In the genomic region with DNA sequence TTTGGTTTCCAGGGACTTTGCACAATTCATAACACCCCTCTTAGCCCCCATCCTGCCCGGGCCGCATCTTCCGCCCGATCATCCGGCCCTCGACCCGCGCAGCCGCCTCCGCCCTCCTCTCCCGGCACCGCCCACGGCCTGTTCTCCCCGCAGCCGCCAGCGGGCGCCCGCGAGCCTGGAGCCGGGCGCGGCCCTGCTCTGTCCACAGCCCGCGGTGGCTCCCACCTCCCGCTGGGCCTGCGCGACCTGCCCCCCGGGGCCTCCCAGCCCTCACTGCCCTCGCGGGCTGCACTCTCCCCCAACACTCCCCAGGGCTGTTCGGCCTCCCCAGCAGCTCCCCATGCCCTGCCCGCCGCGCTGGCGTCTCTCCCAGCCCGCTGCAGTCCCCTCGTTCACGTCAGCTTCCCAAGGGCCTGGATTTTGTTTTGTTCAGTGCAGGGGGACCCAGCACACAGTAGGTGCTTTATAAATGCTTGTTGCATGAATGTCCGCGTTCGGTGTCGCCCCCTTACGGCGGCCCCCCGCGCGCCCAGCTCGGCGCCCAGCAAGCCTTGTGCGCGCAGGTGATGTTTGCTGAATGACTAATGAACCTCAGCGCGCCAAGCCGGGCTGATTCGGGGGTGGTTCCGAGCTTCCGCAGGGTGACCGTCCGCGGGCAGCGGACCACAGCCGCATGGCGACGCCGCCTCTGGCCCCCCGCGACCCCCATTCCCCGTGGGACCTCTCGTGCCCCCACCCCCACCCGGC, we compare ENCODE assay signal across 1 cellular context.
TF ChIP-seq lines count a peak whose summit lies in the region.

No MANE protein-coding gene starts in this region.

TF ChIP-seq in HepG2, 621 proteins besides CTCF, POLR2A, EP300 and RAD21 (continued from another document and continues in another):
- TF ChIP-seq, protein P1, sequence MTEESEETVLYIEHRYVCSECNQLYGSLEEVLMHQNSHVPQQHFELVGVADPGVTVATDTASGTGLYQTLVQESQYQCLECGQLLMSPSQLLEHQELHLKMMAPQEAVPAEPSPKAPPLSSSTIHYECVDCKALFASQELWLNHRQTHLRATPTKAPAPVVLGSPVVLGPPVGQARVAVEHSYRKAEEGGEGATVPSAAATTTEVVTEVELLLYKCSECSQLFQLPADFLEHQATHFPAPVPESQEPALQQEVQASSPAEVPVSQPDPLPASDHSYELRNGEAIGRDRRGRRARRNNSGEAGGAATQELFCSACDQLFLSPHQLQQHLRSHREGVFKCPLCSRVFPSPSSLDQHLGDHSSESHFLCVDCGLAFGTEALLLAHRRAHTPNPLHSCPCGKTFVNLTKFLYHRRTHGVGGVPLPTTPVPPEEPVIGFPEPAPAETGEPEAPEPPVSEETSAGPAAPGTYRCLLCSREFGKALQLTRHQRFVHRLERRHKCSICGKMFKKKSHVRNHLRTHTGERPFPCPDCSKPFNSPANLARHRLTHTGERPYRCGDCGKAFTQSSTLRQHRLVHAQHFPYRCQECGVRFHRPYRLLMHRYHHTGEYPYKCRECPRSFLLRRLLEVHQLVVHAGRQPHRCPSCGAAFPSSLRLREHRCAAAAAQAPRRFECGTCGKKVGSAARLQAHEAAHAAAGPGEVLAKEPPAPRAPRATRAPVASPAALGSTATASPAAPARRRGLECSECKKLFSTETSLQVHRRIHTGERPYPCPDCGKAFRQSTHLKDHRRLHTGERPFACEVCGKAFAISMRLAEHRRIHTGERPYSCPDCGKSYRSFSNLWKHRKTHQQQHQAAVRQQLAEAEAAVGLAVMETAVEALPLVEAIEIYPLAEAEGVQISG (CRISPR knock-in tag; IDR thresholded peaks at IDR 0.05) = peak; percentile 58
- peak; percentile 49; the same call in 1 of the 2 replicates for TF ChIP-seq ZMYM4 (CRISPR knock-in tag; IDR thresholded peaks at IDR 0.05)
- no peak for TF ChIP-seq ZNF251 (CRISPR knock-in tag; IDR thresholded peaks at IDR 0.05)
- TF ChIP-seq, protein P2, sequence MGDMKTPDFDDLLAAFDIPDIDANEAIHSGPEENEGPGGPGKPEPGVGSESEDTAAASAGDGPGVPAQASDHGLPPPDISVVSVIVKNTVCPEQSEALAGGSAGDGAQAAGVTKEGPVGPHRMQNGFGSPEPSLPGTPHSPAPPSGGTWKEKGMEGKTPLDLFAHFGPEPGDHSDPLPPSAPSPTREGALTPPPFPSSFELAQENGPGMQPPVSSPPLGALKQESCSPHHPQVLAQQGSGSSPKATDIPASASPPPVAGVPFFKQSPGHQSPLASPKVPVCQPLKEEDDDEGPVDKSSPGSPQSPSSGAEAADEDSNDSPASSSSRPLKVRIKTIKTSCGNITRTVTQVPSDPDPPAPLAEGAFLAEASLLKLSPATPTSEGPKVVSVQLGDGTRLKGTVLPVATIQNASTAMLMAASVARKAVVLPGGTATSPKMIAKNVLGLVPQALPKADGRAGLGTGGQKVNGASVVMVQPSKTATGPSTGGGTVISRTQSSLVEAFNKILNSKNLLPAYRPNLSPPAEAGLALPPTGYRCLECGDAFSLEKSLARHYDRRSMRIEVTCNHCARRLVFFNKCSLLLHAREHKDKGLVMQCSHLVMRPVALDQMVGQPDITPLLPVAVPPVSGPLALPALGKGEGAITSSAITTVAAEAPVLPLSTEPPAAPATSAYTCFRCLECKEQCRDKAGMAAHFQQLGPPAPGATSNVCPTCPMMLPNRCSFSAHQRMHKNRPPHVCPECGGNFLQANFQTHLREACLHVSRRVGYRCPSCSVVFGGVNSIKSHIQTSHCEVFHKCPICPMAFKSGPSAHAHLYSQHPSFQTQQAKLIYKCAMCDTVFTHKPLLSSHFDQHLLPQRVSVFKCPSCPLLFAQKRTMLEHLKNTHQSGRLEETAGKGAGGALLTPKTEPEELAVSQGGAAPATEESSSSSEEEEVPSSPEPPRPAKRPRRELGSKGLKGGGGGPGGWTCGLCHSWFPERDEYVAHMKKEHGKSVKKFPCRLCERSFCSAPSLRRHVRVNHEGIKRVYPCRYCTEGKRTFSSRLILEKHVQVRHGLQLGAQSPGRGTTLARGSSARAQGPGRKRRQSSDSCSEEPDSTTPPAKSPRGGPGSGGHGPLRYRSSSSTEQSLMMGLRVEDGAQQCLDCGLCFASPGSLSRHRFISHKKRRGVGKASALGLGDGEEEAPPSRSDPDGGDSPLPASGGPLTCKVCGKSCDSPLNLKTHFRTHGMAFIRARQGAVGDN (CRISPR knock-in tag; IDR thresholded peaks at IDR 0.05) = peak; percentile 85
- no peak; the same call in 1 of the 2 replicates for TF ChIP-seq PHF8 (CRISPR knock-in tag; IDR thresholded peaks at IDR 0.05)
- no peak for TF ChIP-seq NKX3-1 (CRISPR knock-in tag; IDR thresholded peaks at IDR 0.05)
- no peak for TF ChIP-seq KLF11 (CRISPR knock-in tag; IDR thresholded peaks at IDR 0.05)
- peak; percentile 74 for TF ChIP-seq ZFY (CRISPR knock-in tag; IDR thresholded peaks at IDR 0.05)
- peak; percentile 99 for TF ChIP-seq ZKSCAN1 (IDR thresholded peaks at IDR 0.05; ENCODE audit: low read length)
- TF ChIP-seq ZSCAN20 (CRISPR knock-in tag; IDR thresholded peaks at IDR 0.05; ENCODE audit: borderline replicate concordance) = no peak
- TF ChIP-seq XBP1 (CRISPR knock-in tag; IDR thresholded peaks at IDR 0.05) = no peak
- TF ChIP-seq, protein P3, sequence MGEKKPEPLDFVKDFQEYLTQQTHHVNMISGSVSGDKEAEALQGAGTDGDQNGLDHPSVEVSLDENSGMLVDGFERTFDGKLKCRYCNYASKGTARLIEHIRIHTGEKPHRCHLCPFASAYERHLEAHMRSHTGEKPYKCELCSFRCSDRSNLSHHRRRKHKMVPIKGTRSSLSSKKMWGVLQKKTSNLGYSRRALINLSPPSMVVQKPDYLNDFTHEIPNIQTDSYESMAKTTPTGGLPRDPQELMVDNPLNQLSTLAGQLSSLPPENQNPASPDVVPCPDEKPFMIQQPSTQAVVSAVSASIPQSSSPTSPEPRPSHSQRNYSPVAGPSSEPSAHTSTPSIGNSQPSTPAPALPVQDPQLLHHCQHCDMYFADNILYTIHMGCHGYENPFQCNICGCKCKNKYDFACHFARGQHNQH (CRISPR knock-in tag; IDR thresholded peaks at IDR 0.05) = peak; percentile 20; the same call in 1 of the 2 replicates
- TF ChIP-seq, protein P4, sequence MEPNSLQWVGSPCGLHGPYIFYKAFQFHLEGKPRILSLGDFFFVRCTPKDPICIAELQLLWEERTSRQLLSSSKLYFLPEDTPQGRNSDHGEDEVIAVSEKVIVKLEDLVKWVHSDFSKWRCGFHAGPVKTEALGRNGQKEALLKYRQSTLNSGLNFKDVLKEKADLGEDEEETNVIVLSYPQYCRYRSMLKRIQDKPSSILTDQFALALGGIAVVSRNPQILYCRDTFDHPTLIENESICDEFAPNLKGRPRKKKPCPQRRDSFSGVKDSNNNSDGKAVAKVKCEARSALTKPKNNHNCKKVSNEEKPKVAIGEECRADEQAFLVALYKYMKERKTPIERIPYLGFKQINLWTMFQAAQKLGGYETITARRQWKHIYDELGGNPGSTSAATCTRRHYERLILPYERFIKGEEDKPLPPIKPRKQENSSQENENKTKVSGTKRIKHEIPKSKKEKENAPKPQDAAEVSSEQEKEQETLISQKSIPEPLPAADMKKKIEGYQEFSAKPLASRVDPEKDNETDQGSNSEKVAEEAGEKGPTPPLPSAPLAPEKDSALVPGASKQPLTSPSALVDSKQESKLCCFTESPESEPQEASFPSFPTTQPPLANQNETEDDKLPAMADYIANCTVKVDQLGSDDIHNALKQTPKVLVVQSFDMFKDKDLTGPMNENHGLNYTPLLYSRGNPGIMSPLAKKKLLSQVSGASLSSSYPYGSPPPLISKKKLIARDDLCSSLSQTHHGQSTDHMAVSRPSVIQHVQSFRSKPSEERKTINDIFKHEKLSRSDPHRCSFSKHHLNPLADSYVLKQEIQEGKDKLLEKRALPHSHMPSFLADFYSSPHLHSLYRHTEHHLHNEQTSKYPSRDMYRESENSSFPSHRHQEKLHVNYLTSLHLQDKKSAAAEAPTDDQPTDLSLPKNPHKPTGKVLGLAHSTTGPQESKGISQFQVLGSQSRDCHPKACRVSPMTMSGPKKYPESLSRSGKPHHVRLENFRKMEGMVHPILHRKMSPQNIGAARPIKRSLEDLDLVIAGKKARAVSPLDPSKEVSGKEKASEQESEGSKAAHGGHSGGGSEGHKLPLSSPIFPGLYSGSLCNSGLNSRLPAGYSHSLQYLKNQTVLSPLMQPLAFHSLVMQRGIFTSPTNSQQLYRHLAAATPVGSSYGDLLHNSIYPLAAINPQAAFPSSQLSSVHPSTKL (CRISPR knock-in tag; IDR thresholded peaks at IDR 0.05) = no peak
- TF ChIP-seq, protein P5, sequence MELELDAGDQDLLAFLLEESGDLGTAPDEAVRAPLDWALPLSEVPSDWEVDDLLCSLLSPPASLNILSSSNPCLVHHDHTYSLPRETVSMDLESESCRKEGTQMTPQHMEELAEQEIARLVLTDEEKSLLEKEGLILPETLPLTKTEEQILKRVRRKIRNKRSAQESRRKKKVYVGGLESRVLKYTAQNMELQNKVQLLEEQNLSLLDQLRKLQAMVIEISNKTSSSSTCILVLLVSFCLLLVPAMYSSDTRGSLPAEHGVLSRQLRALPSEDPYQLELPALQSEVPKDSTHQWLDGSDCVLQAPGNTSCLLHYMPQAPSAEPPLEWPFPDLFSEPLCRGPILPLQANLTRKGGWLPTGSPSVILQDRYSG (CRISPR knock-in tag; IDR thresholded peaks at IDR 0.05) = no peak
- TF ChIP-seq ZNF205 (CRISPR knock-in tag; IDR thresholded peaks at IDR 0.05) = 0 out of 2 replicates have a peak, but pooled peaks have one; percentile 26
- no peak for TF ChIP-seq BORCS8-MEF2B (CRISPR knock-in tag; IDR thresholded peaks at IDR 0.05)
- no peak for TF ChIP-seq CENPT (CRISPR knock-in tag; IDR thresholded peaks at IDR 0.05; ENCODE audit: low read depth)
- 0 out of 2 replicates have a peak, but pooled peaks have one; percentile 27 for TF ChIP-seq ZNF572 (CRISPR knock-in tag; IDR thresholded peaks at IDR 0.05)
- TF ChIP-seq, protein P6, sequence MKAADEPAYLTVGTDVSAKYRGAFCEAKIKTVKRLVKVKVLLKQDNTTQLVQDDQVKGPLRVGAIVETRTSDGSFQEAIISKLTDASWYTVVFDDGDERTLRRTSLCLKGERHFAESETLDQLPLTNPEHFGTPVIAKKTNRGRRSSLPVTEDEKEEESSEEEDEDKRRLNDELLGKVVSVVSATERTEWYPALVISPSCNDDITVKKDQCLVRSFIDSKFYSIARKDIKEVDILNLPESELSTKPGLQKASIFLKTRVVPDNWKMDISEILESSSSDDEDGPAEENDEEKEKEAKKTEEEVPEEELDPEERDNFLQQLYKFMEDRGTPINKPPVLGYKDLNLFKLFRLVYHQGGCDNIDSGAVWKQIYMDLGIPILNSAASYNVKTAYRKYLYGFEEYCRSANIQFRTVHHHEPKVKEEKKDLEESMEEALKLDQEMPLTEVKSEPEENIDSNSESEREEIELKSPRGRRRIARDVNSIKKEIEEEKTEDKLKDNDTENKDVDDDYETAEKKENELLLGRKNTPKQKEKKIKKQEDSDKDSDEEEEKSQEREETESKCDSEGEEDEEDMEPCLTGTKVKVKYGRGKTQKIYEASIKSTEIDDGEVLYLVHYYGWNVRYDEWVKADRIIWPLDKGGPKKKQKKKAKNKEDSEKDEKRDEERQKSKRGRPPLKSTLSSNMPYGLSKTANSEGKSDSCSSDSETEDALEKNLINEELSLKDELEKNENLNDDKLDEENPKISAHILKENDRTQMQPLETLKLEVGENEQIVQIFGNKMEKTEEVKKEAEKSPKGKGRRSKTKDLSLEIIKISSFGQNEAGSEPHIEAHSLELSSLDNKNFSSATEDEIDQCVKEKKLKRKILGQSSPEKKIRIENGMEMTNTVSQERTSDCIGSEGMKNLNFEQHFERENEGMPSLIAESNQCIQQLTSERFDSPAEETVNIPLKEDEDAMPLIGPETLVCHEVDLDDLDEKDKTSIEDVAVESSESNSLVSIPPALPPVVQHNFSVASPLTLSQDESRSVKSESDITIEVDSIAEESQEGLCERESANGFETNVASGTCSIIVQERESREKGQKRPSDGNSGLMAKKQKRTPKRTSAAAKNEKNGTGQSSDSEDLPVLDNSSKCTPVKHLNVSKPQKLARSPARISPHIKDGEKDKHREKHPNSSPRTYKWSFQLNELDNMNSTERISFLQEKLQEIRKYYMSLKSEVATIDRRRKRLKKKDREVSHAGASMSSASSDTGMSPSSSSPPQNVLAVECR (CRISPR knock-in tag; IDR thresholded peaks at IDR 0.05; ENCODE audit: borderline replicate concordance) = peak; percentile 74; the same call in 1 of the 2 replicates
- TF ChIP-seq ESRRA (CRISPR knock-in tag; IDR thresholded peaks at IDR 0.05; ENCODE audit: low read depth) = no peak
- TF ChIP-seq ZNF879 (CRISPR knock-in tag; IDR thresholded peaks at IDR 0.05) = no peak
- peak; percentile 74; the same call in 1 of the 2 replicates for TF ChIP-seq ZNF441 (CRISPR knock-in tag; IDR thresholded peaks at IDR 0.05; ENCODE audit: borderline replicate concordance)
- TF ChIP-seq, protein P7, sequence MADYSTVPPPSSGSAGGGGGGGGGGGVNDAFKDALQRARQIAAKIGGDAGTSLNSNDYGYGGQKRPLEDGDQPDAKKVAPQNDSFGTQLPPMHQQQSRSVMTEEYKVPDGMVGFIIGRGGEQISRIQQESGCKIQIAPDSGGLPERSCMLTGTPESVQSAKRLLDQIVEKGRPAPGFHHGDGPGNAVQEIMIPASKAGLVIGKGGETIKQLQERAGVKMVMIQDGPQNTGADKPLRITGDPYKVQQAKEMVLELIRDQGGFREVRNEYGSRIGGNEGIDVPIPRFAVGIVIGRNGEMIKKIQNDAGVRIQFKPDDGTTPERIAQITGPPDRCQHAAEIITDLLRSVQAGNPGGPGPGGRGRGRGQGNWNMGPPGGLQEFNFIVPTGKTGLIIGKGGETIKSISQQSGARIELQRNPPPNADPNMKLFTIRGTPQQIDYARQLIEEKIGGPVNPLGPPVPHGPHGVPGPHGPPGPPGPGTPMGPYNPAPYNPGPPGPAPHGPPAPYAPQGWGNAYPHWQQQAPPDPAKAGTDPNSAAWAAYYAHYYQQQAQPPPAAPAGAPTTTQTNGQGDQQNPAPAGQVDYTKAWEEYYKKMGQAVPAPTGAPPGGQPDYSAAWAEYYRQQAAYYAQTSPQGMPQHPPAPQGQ (CRISPR knock-in tag; IDR thresholded peaks at IDR 0.05; ENCODE audit: borderline replicate concordance) = no peak
- TF ChIP-seq ZNF232 (CRISPR knock-in tag; IDR thresholded peaks at IDR 0.05; ENCODE audit: borderline replicate concordance) = no peak
- TF ChIP-seq ZBTB7B (CRISPR knock-in tag; IDR thresholded peaks at IDR 0.05) = peak; percentile 30
- TF ChIP-seq YEATS2 (CRISPR knock-in tag; IDR thresholded peaks at IDR 0.05; ENCODE audit: borderline replicate concordance) = no peak
- no peak for TF ChIP-seq NR2F6 (IDR thresholded peaks at IDR 0.05)
- TF ChIP-seq NR2F6 (CRISPR knock-in tag; IDR thresholded peaks at IDR 0.05) = no peak
- no peak for TF ChIP-seq THYN1 (CRISPR knock-in tag; IDR thresholded peaks at IDR 0.05; ENCODE audit: borderline replicate concordance, low read depth)
- TF ChIP-seq, protein P8, sequence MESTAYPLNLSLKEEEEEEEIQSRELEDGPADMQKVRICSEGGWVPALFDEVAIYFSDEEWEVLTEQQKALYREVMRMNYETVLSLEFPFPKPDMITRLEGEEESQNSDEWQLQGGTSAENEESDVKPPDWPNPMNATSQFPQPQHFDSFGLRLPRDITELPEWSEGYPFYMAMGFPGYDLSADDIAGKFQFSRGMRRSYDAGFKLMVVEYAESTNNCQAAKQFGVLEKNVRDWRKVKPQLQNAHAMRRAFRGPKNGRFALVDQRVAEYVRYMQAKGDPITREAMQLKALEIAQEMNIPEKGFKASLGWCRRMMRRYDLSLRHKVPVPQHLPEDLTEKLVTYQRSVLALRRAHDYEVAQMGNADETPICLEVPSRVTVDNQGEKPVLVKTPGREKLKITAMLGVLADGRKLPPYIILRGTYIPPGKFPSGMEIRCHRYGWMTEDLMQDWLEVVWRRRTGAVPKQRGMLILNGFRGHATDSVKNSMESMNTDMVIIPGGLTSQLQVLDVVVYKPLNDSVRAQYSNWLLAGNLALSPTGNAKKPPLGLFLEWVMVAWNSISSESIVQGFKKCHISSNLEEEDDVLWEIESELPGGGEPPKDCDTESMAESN (CRISPR knock-in tag; conservative IDR thresholded peaks at IDR 0.05) = 0 out of 2 replicates have a peak, but pooled peaks have one; percentile 46
- TF ChIP-seq MEF2D (CRISPR knock-in tag; IDR thresholded peaks at IDR 0.05) = no peak
- no peak for TF ChIP-seq POGZ (CRISPR knock-in tag; IDR thresholded peaks at IDR 0.05)
- TF ChIP-seq THAP11 (CRISPR knock-in tag; IDR thresholded peaks at IDR 0.05) = peak; percentile 39; the same call in 1 of the 2 replicates
- no peak for TF ChIP-seq ZNF558 (CRISPR knock-in tag; IDR thresholded peaks at IDR 0.05; ENCODE audit: borderline replicate concordance)
